14 cellular contexts compared by ENCODE assay signal in the genomic region with DNA sequence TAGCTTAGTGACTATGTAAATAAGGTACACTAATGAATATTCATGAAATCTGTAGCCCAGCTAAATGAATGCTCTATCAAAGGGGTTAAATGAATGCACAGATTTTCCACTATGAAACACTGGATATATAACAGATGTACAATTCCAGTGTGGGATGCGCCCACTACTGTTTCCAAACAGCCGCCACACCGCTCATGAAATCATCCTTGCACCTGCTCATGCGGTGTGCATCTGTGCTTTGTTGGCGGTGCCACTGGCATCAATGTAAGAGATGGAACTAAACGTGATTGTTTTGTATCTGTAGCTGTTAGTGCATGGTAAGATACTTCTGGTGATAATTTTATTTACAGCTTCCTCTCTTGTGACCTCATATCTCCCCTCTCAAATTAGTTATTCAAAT.
DNase-seq lines count a peak whose midpoint lies in the region; ATAC-seq and TF ChIP-seq lines count a peak whose summit lies in the region.
"Had no signal": no experiment of that assay in that cellular context is flagged by ENCODE, and none has a peak within 500 bp of the region (broad histone marks: within the 10 kb centered on the region; RNA-seq: fewer than 3 reads in every experiment).

No MANE protein-coding gene starts in this region.

- DNase-seq in NCI-H748 (lab: John Stamatoyannopoulos, UW; ENCODE audit: unreplicated experiment) = peak; percentile 64
- DNase-seq in NCI-H748 treated with DMSO at 0.1 percent for 48 hours (lab: John Stamatoyannopoulos, UW) = no peak
- DNase-seq in COLO668 (lab: John Stamatoyannopoulos, UW; ENCODE audit: unreplicated experiment) = peak; percentile 4
- peak; percentile 41 for DNase-seq in NCI-H1694 (lab: John Stamatoyannopoulos, UW)
- no peak for DNase-seq in KBM-7
- no peak for DNase-seq in NCI-H128 (lab: John Stamatoyannopoulos, UW; ENCODE audit: unreplicated experiment)
- DNase-seq: Caco-2; CD8-positive, alpha-beta T cell; DMS79 treated with DMSO at 0.1 percent for 48 hours; HCEC 1CT; HFFc6 had no signal

- no peak for ATAC-seq in HG03135 (IDR thresholded peaks at IDR 0.05; ENCODE audit: unreplicated experiment)
- ATAC-seq: CD8-positive, alpha-beta T cell had no signal

- in situ Hi-C loops in KBM-7 (cut with MboI; ENCODE audit: low pct_unique_long_range_greater_than_20kb, low sequenced_read_pairs) = no loop called here

- H3K9me3 Mint-ChIP-seq in brain = peaks cover 0 to 5% (median 0%) of the 10 kb centered on the region in 5 experiments
- H3K9me3 Mint-ChIP-seq: CD8-positive, alpha-beta T cell had no signal

- peaks cover 27% of the 10 kb centered on the region for H3K4me1 Mint-ChIP-seq in brain
- H3K4me1 Mint-ChIP-seq: CD14-positive monocyte had no signal

- H3K27me3 Mint-ChIP-seq in brain = no peaks in the 10 kb centered on the region

- H3K27ac Mint-ChIP-seq in brain = peak overlapping the region; percentile 3 to 53 (median 19)
- H3K27ac Mint-ChIP-seq: CD14-positive monocyte; CD8-positive, alpha-beta T cell; HFFc6 had no signal

- TF ChIP-seq CTCF in brain (conservative IDR thresholded peaks at IDR 0.05) = no peak

- no peaks in the 10 kb centered on the region for H3K36me3 Mint-ChIP-seq in brain
- H3K36me3 Mint-ChIP-seq: CD14-positive monocyte; CD8-positive, alpha-beta T cell had no signal

- H3K4me3 Mint-ChIP-seq in brain = no peak overlapping the region
- H3K4me3 Mint-ChIP-seq: CD14-positive monocyte; CD8-positive, alpha-beta T cell; HFFc6 had no signal

Comparison
In these comparisons a context has a peak if more than half of its experiments do, and no peak if none do; other contexts are left out.
1. DNase-seq: peak in NCI-H748 (single experiment), COLO668 (single experiment) and NCI-H1694 (single experiment); none in NCI-H748 treated with DMSO at 0.1 percent for 48 hours (single experiment), KBM-7 (single experiment) and NCI-H128 (single experiment).